ENCODE assay signal across 8 cellular contexts in genomic region chr15:90648137-90649070, GRCh38.
DNase-seq lines count a peak whose midpoint lies in the region; ATAC-seq and TF ChIP-seq lines count a peak whose summit lies in the region.

No MANE protein-coding gene starts in this region.

- 6% methylated on average over 14 of the region's 14 CpGs for WGBS in right lobe of liver (ENCODE audit: insufficient coverage, low coverage, low lambda C conversion rate, missing lambda C conversion rate)

- TF ChIP-seq CTCF in right lobe of liver (IDR thresholded peaks at IDR 0.05): peak; percentile 85 to 90 (median 88)

- intact Hi-C loops in right lobe of liver (cut with DNase I): loop anchor here (5.0 to 10.0 kb wide), 2 partner anchors 239 to 266 kb away; no protein-coding TSS in a partner anchor

- H3K4me1 ChIP-seq in right lobe of liver: no peaks in the 10 kb centered on the region

- no peaks in the 10 kb centered on the region for H3K36me3 ChIP-seq in right lobe of liver

- ATAC-seq in HG02981 (IDR thresholded peaks at IDR 0.05; ENCODE audit: unreplicated experiment): peak; percentile 62
- ATAC-seq in right lobe of liver: peak; percentile 80 to 86 (median 80)

- H3K27ac ChIP-seq in right lobe of liver: peak overlapping the region in 2 of 3 donors; percentile 44 to 50

- TF ChIP-seq POLR2A in right lobe of liver (IDR thresholded peaks at IDR 0.05): no peak

- DNase-seq in NCI-H1436 (lab: John Stamatoyannopoulos, UW) (peak; percentile 69), NCI-H1436 treated with DMSO at 0.1 percent for 48 hours (lab: John Stamatoyannopoulos, UW) (no peak), NCI-H345 treated with DMSO at 0.1 percent for 48 hours (lab: John Stamatoyannopoulos, UW; ENCODE audit: unreplicated experiment) (peak; percentile 32), dedifferentiated amniotic fluid mesenchymal stem cell (ENCODE audit: extremely low spot score) (peak; percentile 58), right lobe of liver (peak; percentile 61 to 72 (median 63))
- peak; percentile 56 to 65 for DNase-seq in activated CD4-positive, alpha-beta T cell treated with anti-CD3 and anti-CD28 coated beads for 4 hours
- DNase-seq in stimulated activated CD8-positive, alpha-beta memory T cell treated with anti-CD3 and anti-CD28 coated beads, Interleukin-12 subunit alpha, Interleukin-12 subunit beta, amount 100 ng/mL, for 1 hour (ENCODE audit: low read depth): peak; percentile 50

- no peaks in the 10 kb centered on the region for H3K27me3 ChIP-seq in right lobe of liver

- no peak overlapping the region for H3K4me3 ChIP-seq in right lobe of liver

- no peaks in the 10 kb centered on the region for H3K9me3 ChIP-seq in right lobe of liver
